Comparison of ENCODE assay signal across 21 cellular contexts in the genomic region with DNA sequence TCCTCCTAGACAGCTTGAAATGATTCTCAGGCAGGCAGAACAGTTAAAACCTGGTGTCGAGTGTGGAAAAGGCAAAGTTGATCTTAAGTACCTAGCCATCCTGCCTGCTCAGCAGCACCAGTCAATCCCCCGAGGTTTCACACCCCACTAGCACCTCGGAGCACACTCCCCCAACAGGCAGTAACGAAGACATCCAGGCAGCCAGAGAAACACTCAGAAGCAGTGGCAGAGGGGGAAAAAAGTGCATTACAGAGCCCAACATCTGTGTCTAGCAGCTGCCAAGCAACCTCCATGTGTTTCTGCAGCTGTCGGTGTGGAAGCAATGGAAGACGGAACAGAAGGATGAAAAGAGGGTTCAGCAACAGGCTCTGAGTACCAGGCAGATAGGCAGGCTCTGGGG.
"Had no signal": no experiment of that assay in that cellular context is flagged by ENCODE, and none has a peak within 500 bp of the region (broad histone marks: within the 10 kb centered on the region; RNA-seq: fewer than 3 reads in every experiment).

No MANE protein-coding gene starts in this region.

- H3K27ac ChIP-seq: esophagus muscularis mucosa, gastroesophageal sphincter, heart right ventricle, sigmoid colon, stomach, vagina had no signal

- H3K27me3 ChIP-seq: sigmoid colon, vagina had no signal

- H3K9me3 ChIP-seq: esophagus muscularis mucosa, gastroesophageal sphincter, heart right ventricle, sigmoid colon, stomach, vagina had no signal

- H3K4me3 ChIP-seq: esophagus muscularis mucosa, gastroesophageal sphincter, heart right ventricle, sigmoid colon, stomach, vagina had no signal

- H3K36me3 ChIP-seq: esophagus muscularis mucosa, gastroesophageal sphincter, heart right ventricle, sigmoid colon, stomach, vagina had no signal

- ATAC-seq: gastroesophageal sphincter; heart right ventricle; left lobe of liver; stimulated activated effector memory CD8-positive, alpha-beta T cell treated with anti-CD3 and anti-CD28 coated beads, Interleukin-12 subunit alpha, Interleukin-12 subunit beta, amount 100 ng/mL, for 72 hours had no signal

- H3K4me1 ChIP-seq: esophagus muscularis mucosa, gastroesophageal sphincter, heart right ventricle, sigmoid colon, stomach, vagina had no signal

- DNase-seq: activated CD4-positive, CD25-positive, alpha-beta regulatory T cell treated with anti-CD3 and anti-CD28 coated beads, Interleukin-2, amount 50 U/mL, for 72 hours; activated CD8-positive, alpha-beta memory T cell treated with anti-CD3 and anti-CD28 coated beads for 24 hours; activated CD8-positive, alpha-beta memory T cell treated with anti-CD3 and anti-CD28 coated beads, Interleukin-2, amount 50 U/mL, for 48 hours; activated effector memory CD4-positive, alpha-beta T cell treated with anti-CD3 and anti-CD28 coated beads, Interleukin-2, amount 50 U/mL, for 16 hours; activated naive CD4-positive, alpha-beta T cell treated with anti-CD3 and anti-CD28 coated beads, Interleukin-2, amount 50 U/mL, for 16 hours; activated T-cell treated with anti-CD3 and anti-CD28 coated beads, Interleukin-2, amount 50 U/mL, for 48 hours; aorta; cortex of kidney; effector CD4-positive, alpha-beta T cell; heart right ventricle; nephron progenitor cell; occipital lobe; sigmoid colon; stimulated activated CD4-positive, alpha-beta T cell treated with anti-CD3 and anti-CD28 coated beads, Interleukin-4, amount 100 ng/mL, for 24 hours; stomach; trophoblast cell had no signal
